In genomic region chrX:16167181-16167580, GRCh38 we compare ENCODE assay signal across 39 cellular contexts. TPM values are rescaled to one million over a fixed set of nuclear protein-coding genes. Genes with fewer than 3 reads are reported as not detected.
"Had no signal": no experiment of that assay in that cellular context is flagged by ENCODE, and none has a peak within 500 bp of the region (broad histone marks: within the 10 kb centered on the region; RNA-seq: fewer than 3 reads in every experiment).

Gene MAGEB17 (plus strand): TSS chrX:16167481. CDS start chrX:16170383, 2,902 bp downstream.

- H3K4me3 ChIP-seq: ascending aorta, cardiac muscle cell had no signal

- H3K27ac ChIP-seq: ascending aorta, cardiac muscle cell, VCaP had no signal

- H3K27me3 Mint-ChIP-seq: activated B cell treated with CpG ODN at 0.5 μM for 24 hours; activated CD4-positive, alpha-beta memory T cell treated with anti-CD3 and anti-CD28 coated beads for 36 hours; activated naive CD4-positive, alpha-beta T cell treated with anti-CD3 and anti-CD28 coated beads, Interleukin-2, amount 10 ng/mL, durations not matched to agents 7 days and 5 days; activated naive CD8-positive, alpha-beta T cell treated with anti-CD3 and anti-CD28 coated beads, Interleukin-2, amount 10 ng/mL, durations not matched to agents 7 days and 5 days had no signal

- H3K36me3 Mint-ChIP-seq: activated CD4-positive, alpha-beta memory T cell treated with anti-CD3 and anti-CD28 coated beads for 36 hours; activated naive CD4-positive, alpha-beta T cell treated with anti-CD3 and anti-CD28 coated beads, Interleukin-2, amount 10 ng/mL, durations not matched to agents 7 days and 5 days; activated naive CD4-positive, alpha-beta T cell treated with anti-CD3 and anti-CD28 coated beads, Interleukin-2, amount 50 U/mL, for 24 hours; activated naive CD8-positive, alpha-beta T cell; activated naive CD8-positive, alpha-beta T cell treated with anti-CD3 and anti-CD28 coated beads, Interleukin-2, amount 10 ng/mL, durations not matched to agents 7 days and 5 days; brain had no signal

- H3K4me3 Mint-ChIP-seq: activated B cell treated with CpG ODN at 0.5 μM for 24 hours; activated CD4-positive, alpha-beta memory T cell treated with anti-CD3 and anti-CD28 coated beads for 36 hours; activated CD4-positive, alpha-beta T cell treated with anti-CD3 and anti-CD28 coated beads, Interleukin-2, amount 10 ng/mL, durations not matched to agents 24 days and 14 days; activated CD8-positive, alpha-beta T cell treated with anti-CD3 and anti-CD28 coated beads for 36 hours; activated naive CD4-positive, alpha-beta T cell treated with anti-CD3 and anti-CD28 coated beads, Interleukin-2, amount 10 ng/mL, durations not matched to agents 7 days and 5 days; activated naive CD4-positive, alpha-beta T cell treated with anti-CD3 and anti-CD28 coated beads, Interleukin-2, amount 50 U/mL, for 24 hours; activated naive CD8-positive, alpha-beta T cell; activated naive CD8-positive, alpha-beta T cell treated with anti-CD3 and anti-CD28 coated beads, Interleukin-2, amount 10 ng/mL, durations not matched to agents 7 days and 5 days; activated naive CD8-positive, alpha-beta T cell treated with anti-CD3 and anti-CD28 coated beads, Interleukin-2, amount 50 U/mL, for 24 hours; activated T-cell treated with anti-CD3 and anti-CD28 coated beads, Interleukin-2, amount 50 U/mL, for 4 hours; activated T-cell treated with anti-CD3 and anti-CD28 coated beads, Interleukin-2, amount 50 U/mL, for 72 hours; activated T-helper 1 cell treated with anti-CD3 and anti-CD28 coated beads, Interleukin-12 subunit alpha, Interleukin-12 subunit beta, Interleukin-2, Interleukin-4 antibody, amounts not matched to agents 30 ng/mL and 10 ng/mL and 1 ng/mL, durations not matched to agents 14 hours and 24 hours and 36 hours; activated T-helper 17 cell treated with anti-CD3 and anti-CD28 coated beads, Interleukin-2, amount 50 U/mL, for 72 hours; brain; central memory CD8-positive, alpha-beta T cell; T-helper 1 cell treated with Interleukin-12 subunit alpha and Interleukin-12 subunit beta and Interleukin-4 antibody, amounts not matched to agents 30 μg/mL and 1 μg/mL, for 36 hours; T-helper 2 cell treated with Interferon-gamma antibody and Interleukin-4, amounts not matched to agents 5 μg/mL and 100 μg/mL, for 36 hours had no signal

- ATAC-seq: activated CD8-positive, alpha-beta T cell treated with anti-CD3 and anti-CD28 coated beads for 36 hours; activated naive CD8-positive, alpha-beta T cell treated with anti-CD3 and anti-CD28 coated beads, Interleukin-2, amount 50 U/mL, for 24 hours; activated T-cell treated with anti-CD3 and anti-CD28 coated beads, Interleukin-2, amount 50 U/mL, for 4 hours; activated T-cell treated with anti-CD3 and anti-CD28 coated beads, Interleukin-2, amount 50 U/mL, for 72 hours; activated T-helper 17 cell treated with anti-CD3 and anti-CD28 coated beads, Interleukin-2, amount 50 U/mL, for 72 hours had no signal

- H3K9me3 Mint-ChIP-seq: activated B cell treated with CpG ODN at 0.5 μM for 24 hours; activated CD4-positive, alpha-beta memory T cell treated with anti-CD3 and anti-CD28 coated beads for 36 hours; activated CD4-positive, alpha-beta T cell treated with anti-CD3 and anti-CD28 coated beads, Interleukin-2, amount 10 ng/mL, durations not matched to agents 24 days and 14 days; activated CD8-positive, alpha-beta T cell treated with anti-CD3 and anti-CD28 coated beads for 36 hours; activated naive CD4-positive, alpha-beta T cell treated with anti-CD3 and anti-CD28 coated beads, Interleukin-2, amount 10 ng/mL, durations not matched to agents 7 days and 5 days; activated naive CD4-positive, alpha-beta T cell treated with anti-CD3 and anti-CD28 coated beads, Interleukin-2, amount 50 U/mL, for 24 hours; activated naive CD8-positive, alpha-beta T cell treated with anti-CD3 and anti-CD28 coated beads, Interleukin-2, amount 10 ng/mL, durations not matched to agents 7 days and 5 days; activated naive CD8-positive, alpha-beta T cell treated with anti-CD3 and anti-CD28 coated beads, Interleukin-2, amount 50 U/mL, for 24 hours; activated T-cell treated with anti-CD3 and anti-CD28 coated beads, Interleukin-2, amount 50 U/mL, for 4 hours; activated T-cell treated with anti-CD3 and anti-CD28 coated beads, Interleukin-2, amount 50 U/mL, for 72 hours; activated T-helper 1 cell treated with anti-CD3 and anti-CD28 coated beads, Interleukin-12 subunit alpha, Interleukin-12 subunit beta, Interleukin-2, Interleukin-4 antibody, amounts not matched to agents 30 ng/mL and 10 ng/mL and 1 ng/mL, durations not matched to agents 14 hours and 24 hours and 36 hours; activated T-helper 17 cell treated with anti-CD3 and anti-CD28 coated beads, Interleukin-2, amount 50 U/mL, for 72 hours; central memory CD8-positive, alpha-beta T cell; T-helper 1 cell treated with Interleukin-12 subunit alpha and Interleukin-12 subunit beta and Interleukin-4 antibody, amounts not matched to agents 30 μg/mL and 1 μg/mL, for 36 hours; T-helper 2 cell treated with Interferon-gamma antibody and Interleukin-4, amounts not matched to agents 5 μg/mL and 100 μg/mL, for 36 hours had no signal

- H3K4me1 ChIP-seq: ascending aorta had no signal

- H3K36me3 ChIP-seq: ascending aorta, cardiac muscle cell had no signal

- H3K27me3 ChIP-seq: ascending aorta, cardiac muscle cell had no signal

- H3K4me1 Mint-ChIP-seq: activated B cell treated with CpG ODN at 0.5 μM for 24 hours; activated CD4-positive, alpha-beta T cell treated with anti-CD3 and anti-CD28 coated beads, Interleukin-2, amount 10 ng/mL, durations not matched to agents 24 days and 14 days; activated naive CD4-positive, alpha-beta T cell treated with anti-CD3 and anti-CD28 coated beads, Interleukin-2, amount 10 ng/mL, durations not matched to agents 7 days and 5 days; activated naive CD4-positive, alpha-beta T cell treated with anti-CD3 and anti-CD28 coated beads, Interleukin-2, amount 50 U/mL, for 24 hours; activated naive CD8-positive, alpha-beta T cell treated with anti-CD3 and anti-CD28 coated beads, Interleukin-2, amount 10 ng/mL, durations not matched to agents 7 days and 5 days; activated naive CD8-positive, alpha-beta T cell treated with anti-CD3 and anti-CD28 coated beads, Interleukin-2, amount 50 U/mL, for 24 hours; activated T-helper 17 cell treated with anti-CD3 and anti-CD28 coated beads, Interleukin-2, amount 50 U/mL, for 72 hours; brain; central memory CD8-positive, alpha-beta T cell had no signal

- H3K27ac Mint-ChIP-seq: activated B cell treated with CpG ODN at 0.5 μM for 24 hours; activated CD4-positive, alpha-beta memory T cell treated with anti-CD3 and anti-CD28 coated beads for 36 hours; activated CD4-positive, alpha-beta T cell treated with anti-CD3 and anti-CD28 coated beads, Interleukin-2, amount 10 ng/mL, durations not matched to agents 24 days and 14 days; activated CD8-positive, alpha-beta T cell treated with anti-CD3 and anti-CD28 coated beads for 36 hours; activated naive CD4-positive, alpha-beta T cell treated with anti-CD3 and anti-CD28 coated beads, Interleukin-2, amount 10 ng/mL, durations not matched to agents 7 days and 5 days; activated naive CD4-positive, alpha-beta T cell treated with anti-CD3 and anti-CD28 coated beads, Interleukin-2, amount 50 U/mL, for 24 hours; activated naive CD8-positive, alpha-beta T cell; activated naive CD8-positive, alpha-beta T cell treated with anti-CD3 and anti-CD28 coated beads, Interleukin-2, amount 10 ng/mL, durations not matched to agents 7 days and 5 days; activated naive CD8-positive, alpha-beta T cell treated with anti-CD3 and anti-CD28 coated beads, Interleukin-2, amount 50 U/mL, for 24 hours; activated T-cell treated with anti-CD3 and anti-CD28 coated beads, Interleukin-2, amount 50 U/mL, for 72 hours; activated T-helper 1 cell treated with anti-CD3 and anti-CD28 coated beads, Interleukin-12 subunit alpha, Interleukin-12 subunit beta, Interleukin-2, Interleukin-4 antibody, amounts not matched to agents 30 ng/mL and 10 ng/mL and 1 ng/mL, durations not matched to agents 14 hours and 24 hours and 36 hours; activated T-helper 17 cell treated with anti-CD3 and anti-CD28 coated beads, Interleukin-2, amount 50 U/mL, for 72 hours; brain; T-helper 1 cell treated with Interleukin-12 subunit alpha and Interleukin-12 subunit beta and Interleukin-4 antibody, amounts not matched to agents 30 μg/mL and 1 μg/mL, for 36 hours; T-helper 2 cell treated with Interferon-gamma antibody and Interleukin-4, amounts not matched to agents 5 μg/mL and 100 μg/mL, for 36 hours had no signal

- DNase-seq: activated B cell treated with CpG ODN at 0.5 μM for 24 hours; activated CD4-positive, alpha-beta memory T cell treated with anti-CD3 and anti-CD28 coated beads for 36 hours; activated CD4-positive, alpha-beta T cell treated with anti-CD3 and anti-CD28 coated beads for 4 hours; activated CD4-positive, alpha-beta T cell treated with anti-CD3 and anti-CD28 coated beads, Interleukin-2, amount 10 ng/mL, durations not matched to agents 24 days and 14 days; activated CD4-positive, alpha-beta T cell treated with anti-CD3 and anti-CD28 coated beads, Interleukin-2, amount 50 U/mL, for 1 hour; activated CD4-positive, alpha-beta T cell treated with anti-CD3 and anti-CD28 coated beads, Interleukin-2, amount 50 U/mL, for 4 hours; activated CD4-positive, CD25-positive, alpha-beta regulatory T cell treated with anti-CD3 and anti-CD28 coated beads, Interleukin-2, amount 50 U/mL, for 72 hours; activated CD8-positive, alpha-beta memory T cell treated with anti-CD3 and anti-CD28 coated beads, Interleukin-2, amount 50 U/mL, for 4 hours; activated CD8-positive, alpha-beta T cell treated with anti-CD3 and anti-CD28 coated beads for 36 hours; activated effector memory CD4-positive, alpha-beta T cell treated with anti-CD3 and anti-CD28 coated beads, Interleukin-2, amount 50 U/mL, for 16 hours; activated naive CD4-positive, alpha-beta T cell treated with anti-CD3 and anti-CD28 coated beads, Interleukin-2, amount 10 ng/mL, durations not matched to agents 7 days and 5 days; activated naive CD4-positive, alpha-beta T cell treated with Interleukin-2 at 50 U/mL for 16 hours; activated naive CD8-positive, alpha-beta T cell treated with anti-CD3 and anti-CD28 coated beads, Interleukin-2, amount 10 ng/mL, durations not matched to agents 7 days and 5 days; activated naive CD8-positive, alpha-beta T cell treated with anti-CD3 and anti-CD28 coated beads, Interleukin-2, amount 50 U/mL, for 24 hours; activated T-cell treated with anti-CD3 and anti-CD28 coated beads for 4 hours; activated T-cell treated with anti-CD3 and anti-CD28 coated beads, Interleukin-2, amount 50 U/mL, for 1 hour; activated T-cell treated with anti-CD3 and anti-CD28 coated beads, Interleukin-2, amount 50 U/mL, for 4 hours; activated T-cell treated with anti-CD3 and anti-CD28 coated beads, Interleukin-2, amount 50 U/mL, for 72 hours; amygdala; anterior cingulate cortex; caudate nucleus; cerebellar nuclear complex; T-helper 1 cell; T-helper 2 cell; T-helper 9 cell had no signal

RNA-seq across cellular contexts. Expression of gene MAGEB17, which starts in this region (rescaled TPM):
- total RNA-seq: activated B cell treated with CpG ODN at 0.5 μM for 24 hours; activated CD4-positive, alpha-beta memory T cell treated with anti-CD3 and anti-CD28 coated beads for 36 hours; activated CD4-positive, alpha-beta T cell treated with anti-CD3 and anti-CD28 coated beads, Interleukin-2, amount 10 ng/mL, durations not matched to agents 24 days and 14 days; activated CD8-positive, alpha-beta memory T cell treated with anti-CD3 and anti-CD28 coated beads for 36 hours; activated CD8-positive, alpha-beta T cell treated with anti-CD3 and anti-CD28 coated beads for 36 hours; activated naive CD8-positive, alpha-beta T cell treated with anti-CD3 and anti-CD28 coated beads, Interleukin-2, amount 10 ng/mL, durations not matched to agents 7 days and 5 days; activated T-cell treated with anti-CD3 and anti-CD28 coated beads, Interleukin-2, amount 50 U/mL, for 4 hours; activated T-cell treated with anti-CD3 and anti-CD28 coated beads, Interleukin-2, amount 50 U/mL, for 72 hours; activated T-helper 1 cell treated with anti-CD3 and anti-CD28 coated beads, Interleukin-12 subunit alpha, Interleukin-12 subunit beta, Interleukin-2, Interleukin-4 antibody, amounts not matched to agents 30 ng/mL and 10 ng/mL and 1 ng/mL, durations not matched to agents 14 hours and 24 hours and 36 hours; activated T-helper 17 cell treated with anti-CD3 and anti-CD28 coated beads, Interleukin-2, amount 50 U/mL, for 72 hours; ascending aorta; bronchial epithelial cell; cardiac muscle cell; chondrocyte had no signal
